9 cellular contexts compared by ENCODE assay signal in genomic region chr5:669111-669841, GRCh38. TPM values are rescaled to one million over a fixed set of nuclear protein-coding genes. Genes with fewer than 3 reads are reported as not detected.
DNase-seq lines count a peak whose midpoint lies in the region; ATAC-seq, FAIRE-seq and TF ChIP-seq lines count a peak whose summit lies in the region.
"Had no signal": no experiment of that assay in that cellular context is flagged by ENCODE, and none has a peak within 500 bp of the region (broad histone marks: within the 10 kb centered on the region; RNA-seq: fewer than 3 reads in every experiment).

No MANE protein-coding gene starts in this region.

- H3K36me3 Mint-ChIP-seq in CD4-positive, CD25-positive, alpha-beta regulatory T cell: peaks cover 8% of the 10 kb centered on the region

- FAIRE-seq in H54 (lab: Jason Lieb, UNC): no peak

- H3K27me3 Mint-ChIP-seq in CD4-positive, CD25-positive, alpha-beta regulatory T cell: peaks cover 6% of the 10 kb centered on the region

- no peak for ATAC-seq in CD4-positive, CD25-positive, alpha-beta regulatory T cell (ENCODE audit: low read depth in 2 of 2)
- no peak for ATAC-seq in GM18907 (IDR thresholded peaks at IDR 0.05; ENCODE audit: unreplicated experiment)

- no peak overlapping the region for H3K9ac ChIP-seq in adipocyte (ENCODE audit: low read length)

- no peaks in the 10 kb centered on the region for H3K9me3 Mint-ChIP-seq in CD4-positive, CD25-positive, alpha-beta regulatory T cell

- H3K27ac Mint-ChIP-seq in CD4-positive, CD25-positive, alpha-beta regulatory T cell: no peak overlapping the region

- H3K9me3 ChIP-seq in CD4-positive, CD25-positive, alpha-beta regulatory T cell (ENCODE audit: control insufficient read depth in 2 of 2, low read length in 2 of 2): no peaks in the 10 kb centered on the region
- H3K9me3 ChIP-seq in adipocyte (ENCODE audit: control insufficient read depth, low read length): no peaks in the 10 kb centered on the region

- H3K4me3 ChIP-seq in CD4-positive, CD25-positive, alpha-beta regulatory T cell (ENCODE audit: low read depth, low read length): no peak overlapping the region
- H3K4me3 ChIP-seq in adipocyte (ENCODE audit: low read length): no peak overlapping the region

- no peaks in the 10 kb centered on the region for H3K36me3 ChIP-seq in CD4-positive, CD25-positive, alpha-beta regulatory T cell (ENCODE audit: control insufficient read depth, insufficient read depth, low read length)
- no peaks in the 10 kb centered on the region for H3K36me3 ChIP-seq in adipocyte (ENCODE audit: control insufficient read depth, insufficient read depth, low read length, severe bottlenecking)

- peaks cover 30% of the 10 kb centered on the region for H3K4me1 ChIP-seq in CD4-positive, CD25-positive, alpha-beta regulatory T cell (ENCODE audit: control insufficient read depth, insufficient read depth, low read length, poor library complexity, severe bottlenecking)
- peaks cover 16% of the 10 kb centered on the region for H3K4me1 ChIP-seq in adipocyte (ENCODE audit: control insufficient read depth, insufficient read depth, low read length)

- H3K27ac ChIP-seq in CD4-positive, CD25-positive, alpha-beta regulatory T cell (ENCODE audit: insufficient read depth, low read length, poor library complexity, severe bottlenecking): no peak overlapping the region
- H3K27ac ChIP-seq: HL-60 had no signal

- TF ChIP-seq POLR2A in H54 (IDR thresholded peaks at IDR 0.05; ENCODE audit: low read depth, low read length): no peak

- H3K4me1 Mint-ChIP-seq in CD4-positive, CD25-positive, alpha-beta regulatory T cell: peaks cover 0 to 16% (median 8%) of the 10 kb centered on the region in 4 donors

- no peaks in the 10 kb centered on the region for H3K27me3 ChIP-seq in CD4-positive, CD25-positive, alpha-beta regulatory T cell (ENCODE audit: control insufficient read depth, insufficient read depth, low read length)
- peaks cover 21% of the 10 kb centered on the region for H3K27me3 ChIP-seq in adipocyte (replicated peaks; ENCODE audit: control insufficient read depth, insufficient read depth, low read length)

- H3K4me3 Mint-ChIP-seq in CD4-positive, CD25-positive, alpha-beta regulatory T cell: no peak overlapping the region

- peak in 2 of 3 donors; percentile 34 to 36 for DNase-seq in CD4-positive, CD25-positive, alpha-beta regulatory T cell
- DNase-seq in NAMALWA (ENCODE audit: low spot score): peak; percentile 68
- peak; percentile 25 for DNase-seq in adipocyte (ENCODE audit: low read depth)
- peak; percentile 81 for DNase-seq in iPS-NIHi11 (ENCODE audit: low spot score)
- DNase-seq in stimulated activated CD4-positive, alpha-beta T cell treated with anti-CD3 and anti-CD28 coated beads, Interleukin-2, amount 100 ng/mL, for 4 hours (ENCODE audit: low read depth): peak; percentile 9
- no peak for DNase-seq in H54 (ENCODE audit: insufficient read length, low spot score)
- no peak for DNase-seq in A172 (ENCODE audit: low spot score)

RNA-seq across cellular contexts. Expression of gene TPPP, which starts 23.9 kb away (rescaled TPM):
- 12.4 TPM for total RNA-seq in CD4-positive, CD25-positive, alpha-beta regulatory T cell
- under 1 TPM; 0.03 to 0.75 (median 0.16) TPM for polyA plus RNA-seq in CD4-positive, CD25-positive, alpha-beta regulatory T cell
- total RNA-seq in A172 (2014; rRNA removed; shearing (Covaris generic)): 0.05 and 0.36 TPM in 2 replicates

RNA-seq across cellular contexts. Expression of gene CEP72, which starts 57.1 kb away (rescaled TPM):
- 12.3 TPM for total RNA-seq in CD4-positive, CD25-positive, alpha-beta regulatory T cell
- 1 to 10 TPM; 3.2 to 5.2 (median 3.8) TPM for polyA plus RNA-seq in CD4-positive, CD25-positive, alpha-beta regulatory T cell
- total RNA-seq in A172 (2014; rRNA removed; shearing (Covaris generic)): 4.6 and 14.8 TPM in 2 replicates

Comparison
In these comparisons a context has a peak if more than half of its experiments do, and no peak if none do; other contexts are left out.
1. DNase-seq: peak in CD4-positive, CD25-positive, alpha-beta regulatory T cell (2 of 3), NAMALWA (single experiment), adipocyte (single experiment), iPS-NIHi11 (single experiment) and stimulated activated CD4-positive, alpha-beta T cell treated with anti-CD3 and anti-CD28 coated beads, Interleukin-2, amount 100 ng/mL, for 4 hours (single experiment); none in H54 (single experiment) and A172 (single experiment).